ENCODE assay signal across 10 cellular contexts in genomic region chr6:32107447-32107846, GRCh38. TPM values are rescaled to one million over a fixed set of nuclear protein-coding genes. Genes with fewer than 3 reads are reported as not detected.
DNase-seq lines count a peak whose midpoint lies in the region; ATAC-seq, FAIRE-seq and TF ChIP-seq lines count a peak whose summit lies in the region.
"Had no signal": no experiment of that assay in that cellular context is flagged by ENCODE, and none has a peak within 500 bp of the region (broad histone marks: within the 10 kb centered on the region; RNA-seq: fewer than 3 reads in every experiment).

No MANE protein-coding gene starts in this region.

- H4K91ac ChIP-seq in H1 (replicated peaks; ENCODE audit: insufficient read length, low read length) = no peak overlapping the region

- peak overlapping the region; percentile 58 for H3K4me3 Mint-ChIP-seq in neural crest cell

- POLR2A ChIA-PET in H1 (lab: Charles Lee; ENCODE audit: partially characterized antibody) = interaction anchor here (1.0 to 3.1 kb wide), 5 partner anchors 9 to 60 kb away, joined by 3 to 10 read pairs (median 5); no protein-coding TSS in a partner anchor

- H2BK15ac ChIP-seq in H1 (ENCODE audit: low read length) = no peak overlapping the region

- H3K14ac ChIP-seq in H1 (ENCODE audit: insufficient read length) = no peak overlapping the region

- no peaks in the 10 kb centered on the region for H3K79me1 ChIP-seq in H1 (ENCODE audit: low read depth, low read length)

- TF ChIP-seq CTCF in H1 (IDR thresholded peaks at IDR 0.05; ENCODE audit: control extremely low read depth in 1 of 3, insufficient read depth in 1 of 3, low read depth in 1 of 3, low read length in 3 of 3) (no peak), neural crest cell (conservative IDR thresholded peaks at IDR 0.05) (no peak), uterus (IDR thresholded peaks at IDR 0.05) (no peak), mucosa of descending colon (IDR thresholded peaks at IDR 0.05) (no peak)

- H3K4ac ChIP-seq in H1 (replicated peaks; ENCODE audit: insufficient read length, low read depth, low read length) = peak overlapping the region; percentile 73

- H3K27ac ChIP-seq in H1 (ENCODE audit: low read depth, low read length) (no peak overlapping the region), uterus (peak overlapping the region; percentile 93 to 94)
- H3K27ac ChIP-seq: cardiac muscle cell had no signal

- no peak overlapping the region for H3K9ac ChIP-seq in H1 (replicated peaks in 1 of 4; ENCODE audit: extremely low read depth in 1 of 4, low read depth in 3 of 4, low read length in 3 of 4)

- H3K4me3 ChIP-seq in H1 (ENCODE audit: extremely low read depth in 1 of 4, insufficient read depth in 2 of 4, low read depth in 3 of 4, low read length in 4 of 4) (no peak overlapping the region), uterus (peak overlapping the region; percentile 50 to 57), mucosa of descending colon (no peak overlapping the region)
- H3K4me3 ChIP-seq: cardiac muscle cell had no signal

- peaks cover 3 to 4% of the 10 kb centered on the region in 2 experiments for H4K20me1 ChIP-seq in H1 (replicated peaks in 1 of 2; ENCODE audit: control insufficient read depth in 1 of 2, insufficient read depth in 2 of 2, low read length in 2 of 2)

- H3K27me3 ChIP-seq in H1 (replicated peaks in 1 of 4; ENCODE audit: control insufficient read depth in 3 of 4, extremely low read depth in 1 of 4, insufficient read depth in 3 of 4, low read length in 3 of 4) = peaks cover 0 to 11% (median 6%) of the 10 kb centered on the region in 4 experiments; a peak in 5 of 7 replicates
- no peaks in the 10 kb centered on the region for H3K27me3 ChIP-seq in uterus
- H3K27me3 ChIP-seq: cardiac muscle cell had no signal

- H3K18ac ChIP-seq in H1 (ENCODE audit: extremely low read depth, low read length) = no peak overlapping the region

- H3K4me1 Mint-ChIP-seq in neural crest cell = peaks cover 26% of the 10 kb centered on the region

- no peaks in the 10 kb centered on the region for H3K9me3 Mint-ChIP-seq in neural crest cell

- TF ChIP-seq RAD21 in H1 (IDR thresholded peaks at IDR 0.05 in 1 of 2, conservative IDR thresholded peaks at IDR 0.05 in 1 of 2; ENCODE audit: low read depth in 2 of 2, low read length in 2 of 2) = no peak

- H3K56ac ChIP-seq in H1 (replicated peaks; ENCODE audit: insufficient read length, low read depth, low read length) = no peak overlapping the region

- H3K79me2 ChIP-seq in H1 (ENCODE audit: control insufficient read depth in 1 of 2, insufficient read depth in 2 of 2, low read length in 2 of 2) = no peaks in the 10 kb centered on the region

- ATAC-seq in mucosa of descending colon = no peak

- no peak overlapping the region for H2AFZ ChIP-seq in H1 (ENCODE audit: low read length)

- H3K27ac Mint-ChIP-seq in neural crest cell (ENCODE audit: unreplicated experiment) = no peak overlapping the region

- CTCF ChIA-PET in H1 (lab: Charles Lee; ENCODE audit: partially characterized antibody) = interaction anchor here (0.6 to 6.0 kb wide), 4 partner anchors 11 to 59 kb away, joined by 4 to 49 read pairs (median 11); no protein-coding TSS in a partner anchor

- H4K5ac ChIP-seq in H1 (ENCODE audit: insufficient read length, low read depth, low read length) = no peak overlapping the region

- H3K36me3 ChIP-seq in H1 (ENCODE audit: control insufficient read depth in 2 of 4, insufficient read depth in 4 of 4, low read length in 3 of 4) (no peaks in the 10 kb centered on the region), uterus (no peaks in the 10 kb centered on the region), mucosa of descending colon (ENCODE audit: low read depth) (no peaks in the 10 kb centered on the region)
- H3K36me3 ChIP-seq: cardiac muscle cell had no signal

- peaks cover 2 to 13% (median 7%) of the 10 kb centered on the region in 4 experiments for H3K4me1 ChIP-seq in H1 (replicated peaks in 1 of 4; ENCODE audit: control insufficient read depth in 3 of 4, insufficient read depth in 4 of 4, low read length in 3 of 4)
- H3K4me1 ChIP-seq in uterus = peaks cover 0 to 29% of the 10 kb centered on the region in 2 donors
- peaks cover 10% of the 10 kb centered on the region for H3K4me1 ChIP-seq in mucosa of descending colon (ENCODE audit: low read depth)

- H2AK5ac ChIP-seq in H1 (ENCODE audit: low read depth, low read length) = 0 out of 2 replicates have a peak overlapping the region, but pooled peaks have one; percentile 13

- no peak for TF ChIP-seq EP300 in H1 (IDR thresholded peaks at IDR 0.05; ENCODE audit: borderline replicate concordance in 1 of 2, low read depth in 2 of 2, low read length in 2 of 2)

- peaks cover 2% of the 10 kb centered on the region for H3K36me3 Mint-ChIP-seq in neural crest cell (ENCODE audit: low read depth)

- H2BK12ac ChIP-seq in H1 (ENCODE audit: low read depth, low read length) = no peak overlapping the region

- H3K9me3 ChIP-seq in H1 (ENCODE audit: insufficient read depth in 2 of 2, low read depth in 1 of 2, low read length in 1 of 2) (no peaks in the 10 kb centered on the region), uterus (no peaks in the 10 kb centered on the region), mucosa of descending colon (no peaks in the 10 kb centered on the region)

- no peak overlapping the region for H2BK120ac ChIP-seq in H1 (replicated peaks; ENCODE audit: low read depth, low read length)

- 0 out of 2 replicates have a peak, but pooled peaks cover 2% of the 10 kb centered on the region for H3K23me2 ChIP-seq in H1 (ENCODE audit: low read depth, low read length)

- H4K8ac ChIP-seq in H1 (ENCODE audit: extremely low read depth, insufficient read depth, low read length) = no peak overlapping the region

- no peak overlapping the region for H2BK20ac ChIP-seq in H1 (ENCODE audit: low read length)

- H3K27me3 Mint-ChIP-seq in neural crest cell (ENCODE audit: low read depth) = peaks cover 49% of the 10 kb centered on the region

- DNase-seq in NCI-H446 treated with DMSO at 0.1 percent for 48 hours (lab: John Stamatoyannopoulos, UW) (peak; percentile 14), H1 (ENCODE audit: low read depth in 1 of 2, low spot score in 2 of 2) (no peak), neural crest cell (ENCODE audit: low read depth, low spot score) (no peak), uterus (peak in 1 of 2 donors; percentile 55), mucosa of descending colon (no peak), HT-29 (ENCODE audit: low spot score) (no peak)
- DNase-seq in activated T-cell treated with anti-CD3 and anti-CD28 coated beads, Interleukin-2, amount 50 U/mL, for 1 hour = no peak
- DNase-seq: NCI-H1930; stimulated activated naive CD4-positive, alpha-beta T cell had no signal

- no peak for FAIRE-seq in H1 (lab: Jason Lieb, UNC)

- 83% methylated on average over 1 of the region's 1 CpG; no CpG with 5 or more reads in 1 of the 2 experiments for WGBS in H1 (ENCODE audit: extremely low coverage in 1 of 2, insufficient coverage in 1 of 2, insufficient read length in 1 of 2, insufficient replicate concordance in 2 of 2, low coverage in 1 of 2, low lambda C conversion rate in 2 of 2, missing lambda C conversion rate in 1 of 2), 2 experiments

- intact Hi-C loops in uterus (cut with DNase I; ENCODE audit: low total_unique reads) = no loop called here
- intact Hi-C loops in mucosa of descending colon (cut with DNase I, micrococcal nuclease) = no loop called here

- peak overlapping the region; percentile 4 to 55; a peak in 1 of 4 replicates for H3K4me2 ChIP-seq in H1 (ENCODE audit: insufficient read depth in 1 of 2, low read depth in 2 of 2, low read length in 2 of 2)

- H3K23ac ChIP-seq in H1 (ENCODE audit: insufficient read length) = no peak overlapping the region

- no peak for TF ChIP-seq POLR2A in H1 (IDR thresholded peaks at IDR 0.05; ENCODE audit: control extremely low read depth in 1 of 2, low read depth in 2 of 2, low read length in 2 of 2)
- no peak for TF ChIP-seq POLR2A in uterus (IDR thresholded peaks at IDR 0.05)

- H2BK5ac ChIP-seq in H1 (ENCODE audit: low read depth, low read length) = no peak overlapping the region; the same call in 1 of the 2 replicates

RNA-seq across cellular contexts. Expression of gene TNXB, which starts 1.7 kb away (rescaled TPM):
- 4.8 and 5.5 TPM in 2 replicates for total RNA-seq in H1 (2021; fragmentation: NEBNext Ultra II Directional; extraction: Animal tissue kit (Norgen Biotek cat#: 25700))
- polyA plus RNA-seq in H1 (2011; rRNA removed) = 3.1 and 6.5 TPM in 2 replicates
- 3.8 TPM for polyA plus RNA-seq in H1 (2011; cell fraction: cytosol; rRNA removed)
- polyA plus RNA-seq in H1 (2011; cell fraction: nucleus; rRNA removed) = 19.4 TPM
- polyA plus RNA-seq in H1 (2012, experiment 1 of 2) = 2.7 to 5.3 TPM (median 4.8 TPM) in 4 replicates
- polyA plus RNA-seq in H1 (2012, experiment 2 of 2) = 2.0 TPM
- polyA plus RNA-seq in H1 (2013, experiment 1 of 2) = 2.0 TPM
- 2.4 TPM for polyA plus RNA-seq in H1 (2013, experiment 2 of 2)
- polyA minus RNA-seq in H1 (2011; rRNA and poly(A)+ RNA removed) = 2.6 and 3.6 TPM in 2 replicates
- 5.5 TPM for polyA minus RNA-seq in H1 (2011; cell fraction: cytosol; rRNA and poly(A)+ RNA removed)
- 7.9 TPM for polyA minus RNA-seq in H1 (2011; cell fraction: nucleus; rRNA and poly(A)+ RNA removed)
- total RNA-seq in neural crest cell = 4.6 and 6.6 TPM in 2 replicates
- 100 to 1,000 TPM in 3 of 4 donors, 10 to 100 TPM in 1; 90.6 to 217 (median 181) TPM for total RNA-seq in uterus
- total RNA-seq in mucosa of descending colon = 10 to 100 TPM; 20.1 to 87.0 (median 36.9) TPM
- total RNA-seq in HT-29 (2014; rRNA removed; shearing (Covaris generic)) = 0.03 TPM in 1 of 2 replicates, not detected in the other

RNA-seq across cellular contexts. Expression of gene ATF6B, which starts 20.6 kb away (rescaled TPM):
- total RNA-seq in H1 (2021; fragmentation: NEBNext Ultra II Directional; extraction: Animal tissue kit (Norgen Biotek cat#: 25700)) = 36.2 and 38.1 TPM in 2 replicates
- 42.2 and 66.3 TPM in 2 replicates for polyA plus RNA-seq in H1 (2011; rRNA removed)
- polyA plus RNA-seq in H1 (2011; cell fraction: cytosol; rRNA removed) = 37.2 TPM
- 118 TPM for polyA plus RNA-seq in H1 (2011; cell fraction: nucleus; rRNA removed)
- 32.9 to 50.0 TPM (median 43.7 TPM) in 4 replicates for polyA plus RNA-seq in H1 (2012, experiment 1 of 2)
- polyA plus RNA-seq in H1 (2012, experiment 2 of 2) = 61.0 TPM
- polyA plus RNA-seq in H1 (2013, experiment 1 of 2) = 39.5 TPM
- 41.1 TPM for polyA plus RNA-seq in H1 (2013, experiment 2 of 2)
- polyA minus RNA-seq in H1 (2011; rRNA and poly(A)+ RNA removed) = 28.8 and 31.4 TPM in 2 replicates
- polyA minus RNA-seq in H1 (2011; cell fraction: cytosol; rRNA and poly(A)+ RNA removed) = 20.3 TPM
- polyA minus RNA-seq in H1 (2011; cell fraction: nucleus; rRNA and poly(A)+ RNA removed) = 41.5 TPM
- total RNA-seq in neural crest cell = 83.6 and 87.1 TPM in 2 replicates
- total RNA-seq in uterus = 100 to 1,000 TPM in 1 of 4 donors, 10 to 100 TPM in 3; 16.4 to 121 (median 33.6) TPM
- 100 to 1,000 TPM in 1 of 3 donors, 10 to 100 TPM in 2; 79.9 to 121 (median 97.4) TPM for total RNA-seq in mucosa of descending colon
- total RNA-seq in HT-29 (2014; rRNA removed; shearing (Covaris generic)) = 55.7 and 60.0 TPM in 2 replicates

RNA-seq across cellular contexts. Expression of gene FKBPL, which starts 22.6 kb away (rescaled TPM):
- total RNA-seq in H1 (2021; fragmentation: NEBNext Ultra II Directional; extraction: Animal tissue kit (Norgen Biotek cat#: 25700)) = 9.4 and 10.9 TPM in 2 replicates
- polyA plus RNA-seq in H1 (2011; rRNA removed) = 5.4 and 5.8 TPM in 2 replicates
- 7.0 TPM for polyA plus RNA-seq in H1 (2011; cell fraction: cytosol; rRNA removed)
- polyA plus RNA-seq in H1 (2011; cell fraction: nucleus; rRNA removed) = 6.1 TPM
- polyA plus RNA-seq in H1 (2012, experiment 1 of 2) = 9.7 to 13.9 TPM (median 10.9 TPM) in 4 replicates
- 16.2 TPM for polyA plus RNA-seq in H1 (2012, experiment 2 of 2)
- polyA plus RNA-seq in H1 (2013, experiment 1 of 2) = 6.4 TPM
- 6.1 TPM for polyA plus RNA-seq in H1 (2013, experiment 2 of 2)
- polyA minus RNA-seq in H1 (2011; rRNA and poly(A)+ RNA removed) = 4.7 and 5.1 TPM in 2 replicates
- 3.7 TPM for polyA minus RNA-seq in H1 (2011; cell fraction: cytosol; rRNA and poly(A)+ RNA removed)
- polyA minus RNA-seq in H1 (2011; cell fraction: nucleus; rRNA and poly(A)+ RNA removed) = 4.1 TPM
- 12.4 and 13.0 TPM in 2 replicates for total RNA-seq in neural crest cell
- total RNA-seq in uterus = 10 to 100 TPM in 1 of 4 donors, 1 to 10 TPM in 3; 1.3 to 10.3 (median 5.1) TPM
- 1 to 10 TPM; 5.0 to 6.8 (median 5.3) TPM for total RNA-seq in mucosa of descending colon
- 5.2 and 7.4 TPM in 2 replicates for total RNA-seq in HT-29 (2014; rRNA removed; shearing (Covaris generic))

RNA-seq across cellular contexts. Expression of gene PRRT1, which starts 44.3 kb away (rescaled TPM):
- 2.8 TPM in 2 replicates for total RNA-seq in H1 (2021; fragmentation: NEBNext Ultra II Directional; extraction: Animal tissue kit (Norgen Biotek cat#: 25700))
- 0.71 and 1.4 TPM in 2 replicates for polyA plus RNA-seq in H1 (2011; rRNA removed)
- polyA plus RNA-seq in H1 (2011; cell fraction: cytosol; rRNA removed) = 0.45 TPM
- polyA plus RNA-seq in H1 (2011; cell fraction: nucleus; rRNA removed) = 1.8 TPM
- 1.9 to 2.8 TPM (median 2.2 TPM) in 4 replicates for polyA plus RNA-seq in H1 (2012, experiment 1 of 2)
- 2.5 TPM for polyA plus RNA-seq in H1 (2012, experiment 2 of 2)
- polyA plus RNA-seq in H1 (2013, experiment 1 of 2) = 5.9 TPM
- 5.7 TPM for polyA plus RNA-seq in H1 (2013, experiment 2 of 2)
- 0.13 and 0.49 TPM in 2 replicates for polyA minus RNA-seq in H1 (2011; rRNA and poly(A)+ RNA removed)
- 1.1 TPM for polyA minus RNA-seq in H1 (2011; cell fraction: cytosol; rRNA and poly(A)+ RNA removed)
- polyA minus RNA-seq in H1 (2011; cell fraction: nucleus; rRNA and poly(A)+ RNA removed) = 0.20 TPM
- total RNA-seq in neural crest cell (3.1 and 4.1 TPM in 2 replicates), uterus (1 to 10 TPM in 2 of 4 donors, not detected in 2; 8.0 to 9.4 TPM), mucosa of descending colon (1 to 10 TPM in 2 of 3 donors, under 1 TPM in 1; 0.96 to 6.6 (median 2.0) TPM)
- total RNA-seq in HT-29 (2014; rRNA removed; shearing (Covaris generic)) = not detected in 2 replicates

RNA-seq across cellular contexts. Expression of gene PPT2, which starts 46.5 kb away (rescaled TPM):
- 24.1 and 27.9 TPM in 2 replicates for total RNA-seq in H1 (2021; fragmentation: NEBNext Ultra II Directional; extraction: Animal tissue kit (Norgen Biotek cat#: 25700))
- 39.0 and 39.5 TPM in 2 replicates for polyA plus RNA-seq in H1 (2011; rRNA removed)
- 34.9 TPM for polyA plus RNA-seq in H1 (2011; cell fraction: cytosol; rRNA removed)
- polyA plus RNA-seq in H1 (2011; cell fraction: nucleus; rRNA removed) = 69.6 TPM
- polyA plus RNA-seq in H1 (2012, experiment 1 of 2) = 24.2 to 36.4 TPM (median 28.5 TPM) in 4 replicates
- polyA plus RNA-seq in H1 (2012, experiment 2 of 2) = 31.7 TPM
- 36.6 TPM for polyA plus RNA-seq in H1 (2013, experiment 1 of 2)
- polyA plus RNA-seq in H1 (2013, experiment 2 of 2) = 34.6 TPM
- 18.9 and 51.4 TPM in 2 replicates for polyA minus RNA-seq in H1 (2011; rRNA and poly(A)+ RNA removed)
- polyA minus RNA-seq in H1 (2011; cell fraction: cytosol; rRNA and poly(A)+ RNA removed) = 10.9 TPM
- polyA minus RNA-seq in H1 (2011; cell fraction: nucleus; rRNA and poly(A)+ RNA removed) = 18.3 TPM
- 60.9 and 62.3 TPM in 2 replicates for total RNA-seq in neural crest cell
- 10 to 100 TPM; 19.0 to 35.1 (median 28.9) TPM for total RNA-seq in uterus
- 10 to 100 TPM; 16.8 to 37.2 (median 34.4) TPM for total RNA-seq in mucosa of descending colon
- 19.7 and 56.2 TPM in 2 replicates for total RNA-seq in HT-29 (2014; rRNA removed; shearing (Covaris generic))

Comparison
In these comparisons a context has a peak if more than half of its experiments do, and no peak if none do; other contexts are left out.
1. H3K4me3 ChIP-seq: peak in uterus (2 of 2); none in H1 (0 of 4) and mucosa of descending colon (single experiment).